Comparison of ENCODE assay signal across 7 cellular contexts in the genomic region with DNA sequence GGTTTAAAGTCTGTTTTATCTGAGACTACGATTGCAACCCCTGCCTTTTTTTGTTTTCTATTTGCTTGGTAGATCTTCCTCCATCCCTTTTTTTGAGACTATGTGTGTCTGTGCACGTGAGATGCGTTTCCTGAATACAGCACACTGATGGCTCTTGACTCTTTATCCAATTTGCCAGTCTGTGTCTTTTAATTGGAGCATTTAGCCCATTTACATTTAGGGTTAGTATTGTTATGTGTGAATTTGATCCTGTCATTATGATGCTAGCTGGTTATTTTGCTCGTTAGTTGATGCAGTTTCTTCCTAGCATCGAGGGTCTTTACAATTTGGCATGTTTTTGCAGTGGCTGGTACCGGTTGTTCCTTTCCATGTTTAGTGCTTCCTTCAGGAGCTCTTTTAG. TPM values are rescaled to one million over a fixed set of nuclear protein-coding genes. Genes with fewer than 3 reads are reported as not detected.
"Had no signal": no experiment of that assay in that cellular context is flagged by ENCODE, and none has a peak within 500 bp of the region (broad histone marks: within the 10 kb centered on the region; RNA-seq: fewer than 3 reads in every experiment).

No MANE protein-coding gene starts in this region.

RNA-seq across cellular contexts. Expression of gene SLAMF6, which starts 44.0 kb away (rescaled TPM):
- total RNA-seq: PC-3, PC-9, RPMI7951, SJCRH30, SJSA1, SK-MEL-5 had no signal
- polyA plus RNA-seq: SK-N-SH had no signal
